Comparison of ENCODE assay signal across 13 cellular contexts in the genomic region with DNA sequence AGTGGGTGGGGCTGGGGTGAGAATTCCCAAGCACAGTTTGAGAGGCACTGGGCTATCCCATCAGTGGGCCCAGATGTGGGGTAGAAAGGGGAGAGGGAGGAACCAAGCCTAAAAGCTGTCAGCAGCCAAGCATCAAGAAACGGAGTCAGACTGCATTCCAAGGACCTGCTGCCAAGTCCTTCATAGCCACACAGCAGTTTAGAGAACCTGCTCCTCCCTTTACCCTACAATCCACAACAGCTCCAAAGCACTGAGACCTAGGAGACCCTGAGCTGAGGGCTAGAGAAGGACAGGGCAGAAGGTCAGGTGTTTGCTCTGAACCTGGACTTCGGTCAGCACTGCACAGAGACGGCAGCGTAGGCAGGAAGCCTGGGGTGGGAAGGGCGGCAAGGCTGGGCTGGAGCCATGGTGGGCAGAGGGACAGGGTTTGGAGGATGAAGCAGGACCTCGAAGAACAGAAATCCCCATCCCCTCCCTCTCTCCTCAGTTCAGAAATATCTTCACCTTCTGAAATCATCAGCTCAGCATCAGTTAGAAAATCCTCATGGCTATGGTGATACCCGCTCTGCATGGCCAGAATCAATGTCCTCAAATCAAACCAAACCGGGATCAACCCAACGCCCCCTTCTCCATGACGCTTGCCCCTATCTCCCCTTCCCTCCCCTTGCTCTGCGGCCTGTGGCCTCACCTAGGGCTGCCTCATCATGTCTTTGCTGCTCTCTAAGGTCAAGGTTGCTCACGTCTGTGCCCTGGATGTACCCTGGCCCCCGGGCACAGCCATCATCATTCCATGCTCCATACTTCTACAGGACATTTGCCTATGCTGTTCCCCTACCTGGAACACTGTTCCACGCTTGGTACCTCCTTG. TPM values are rescaled to one million over a fixed set of nuclear protein-coding genes. Genes with fewer than 3 reads are reported as not detected.
DNase-seq lines count a peak whose midpoint lies in the region; ATAC-seq and TF ChIP-seq lines count a peak whose summit lies in the region.
"Had no signal": no experiment of that assay in that cellular context is flagged by ENCODE, and none has a peak within 500 bp of the region (broad histone marks: within the 10 kb centered on the region; RNA-seq: fewer than 3 reads in every experiment).

No MANE protein-coding gene starts in this region.

- H3K36me3 ChIP-seq in liver (ENCODE audit: control insufficient read depth in 4 of 4, insufficient read depth in 3 of 4, low read depth in 1 of 4, low read length in 3 of 4) = no peaks in the 10 kb centered on the region
- H3K36me3 ChIP-seq: BE2C, SJSA1 had no signal

- 55% methylated on average over 14 of the region's 14 CpGs for WGBS in liver

- H3K27me3 ChIP-seq in liver (ENCODE audit: control insufficient read depth in 4 of 4, insufficient read depth in 4 of 4, low read length in 3 of 4) = no peaks in the 10 kb centered on the region
- H3K27me3 ChIP-seq: BE2C, SJSA1 had no signal

- H3K27ac Mint-ChIP-seq in stimulated activated naive CD8-positive, alpha-beta T cell treated with anti-CD3 and anti-CD28 coated beads, Interleukin-15, Interleukin-2, amounts not matched to agents 100 ng/mL and 50 ng/mL, for 24 hours = peak overlapping the region; percentile 24
- H3K27ac Mint-ChIP-seq in progenitor cell of endocrine pancreas = peak overlapping the region; percentile 59

- H3K36me3 Mint-ChIP-seq in stimulated activated naive CD8-positive, alpha-beta T cell treated with anti-CD3 and anti-CD28 coated beads, Interleukin-15, Interleukin-2, amounts not matched to agents 100 ng/mL and 50 ng/mL, for 24 hours (ENCODE audit: low read depth) = no peaks in the 10 kb centered on the region
- H3K36me3 Mint-ChIP-seq in progenitor cell of endocrine pancreas (ENCODE audit: insufficient read depth) = peaks cover 3% of the 10 kb centered on the region

- H3K27me3 Mint-ChIP-seq in stimulated activated naive CD8-positive, alpha-beta T cell treated with anti-CD3 and anti-CD28 coated beads, Interleukin-15, Interleukin-2, amounts not matched to agents 100 ng/mL and 50 ng/mL, for 24 hours = peaks cover 14% of the 10 kb centered on the region
- no peaks in the 10 kb centered on the region for H3K27me3 Mint-ChIP-seq in progenitor cell of endocrine pancreas

- no peaks in the 10 kb centered on the region for H3K4me1 Mint-ChIP-seq in stimulated activated naive CD8-positive, alpha-beta T cell treated with anti-CD3 and anti-CD28 coated beads, Interleukin-15, Interleukin-2, amounts not matched to agents 100 ng/mL and 50 ng/mL, for 24 hours (ENCODE audit: low read depth)
- H3K4me1 Mint-ChIP-seq in progenitor cell of endocrine pancreas (ENCODE audit: low read depth) = no peaks in the 10 kb centered on the region

- H3K4me3 ChIP-seq in liver (ENCODE audit: low read depth in 1 of 3, low read length in 3 of 3) = no peak overlapping the region
- H3K4me3 ChIP-seq: SJSA1 had no signal

- H3K4me3 Mint-ChIP-seq in stimulated activated naive CD8-positive, alpha-beta T cell treated with anti-CD3 and anti-CD28 coated beads, Interleukin-15, Interleukin-2, amounts not matched to agents 100 ng/mL and 50 ng/mL, for 24 hours = no peak overlapping the region
- no peak overlapping the region for H3K4me3 Mint-ChIP-seq in progenitor cell of endocrine pancreas (ENCODE audit: low read depth)

- peaks cover 6 to 17% (median 16%) of the 10 kb centered on the region in 4 donors for H3K4me1 ChIP-seq in liver (ENCODE audit: control insufficient read depth in 4 of 4, insufficient read depth in 4 of 4, low read length in 3 of 4)
- H3K4me1 ChIP-seq: BE2C, SJSA1 had no signal

- peaks cover 0 to 5% (median 2%) of the 10 kb centered on the region in 4 donors for H3K9me3 ChIP-seq in liver (ENCODE audit: control insufficient read depth in 4 of 4, low read length in 3 of 4)
- H3K9me3 ChIP-seq: BE2C, SJSA1 had no signal

- peak in 1 of 2 donors; percentile 34 for TF ChIP-seq RAD21 in liver (IDR thresholded peaks at IDR 0.05)

- H3K9me3 Mint-ChIP-seq in stimulated activated naive CD8-positive, alpha-beta T cell treated with anti-CD3 and anti-CD28 coated beads, Interleukin-15, Interleukin-2, amounts not matched to agents 100 ng/mL and 50 ng/mL, for 24 hours = no peaks in the 10 kb centered on the region
- H3K9me3 Mint-ChIP-seq in progenitor cell of endocrine pancreas (ENCODE audit: low read depth) = peaks cover 23% of the 10 kb centered on the region

- DNase-seq in stimulated activated naive CD8-positive, alpha-beta T cell treated with anti-CD3 and anti-CD28 coated beads, Interleukin-15, Interleukin-2, amounts not matched to agents 100 U/mL and 50 U/mL, for 24 hours = no peak
- DNase-seq in progenitor cell of endocrine pancreas (ENCODE audit: low spot score, unreplicated experiment) = no peak
- DNase-seq: BE2C, GDM1, Karpas-422 had no signal

- no peak for ATAC-seq in stimulated activated naive CD8-positive, alpha-beta T cell treated with anti-CD3 and anti-CD28 coated beads, Interleukin-15, Interleukin-2, amounts not matched to agents 100 U/mL and 50 U/mL, for 24 hours
- ATAC-seq in GM21423 (IDR thresholded peaks at IDR 0.05; ENCODE audit: unreplicated experiment) (no peak), GM21529 (IDR thresholded peaks at IDR 0.05; ENCODE audit: unreplicated experiment) (no peak), HG03045 (IDR thresholded peaks at IDR 0.05; ENCODE audit: unreplicated experiment) (no peak)

- TF ChIP-seq CTCF in liver (IDR thresholded peaks at IDR 0.05; ENCODE audit: low read depth, low read length, missing input control) = no peak
- no peak for TF ChIP-seq CTCF in progenitor cell of endocrine pancreas (IDR thresholded peaks at IDR 0.05; ENCODE audit: unreplicated experiment)

- H3K9ac ChIP-seq in liver (ENCODE audit: low read depth in 1 of 2, low read length in 2 of 2) = no peak overlapping the region

- no peak overlapping the region for H3K27ac ChIP-seq in liver (ENCODE audit: low read depth in 1 of 2, low read length in 2 of 2)
- H3K27ac ChIP-seq: SJSA1 had no signal

TF ChIP-seq in liver, 16 proteins besides CTCF, POLR2A, EP300 and RAD21:
- TF ChIP-seq HNF4A (conservative IDR thresholded peaks at IDR 0.05) (peak; percentile 76 to 86), NR2F2 (IDR thresholded peaks at IDR 0.05) (no peak), RXRA (IDR thresholded peaks at IDR 0.05) (peak; percentile 29 to 47), SP1 (IDR thresholded peaks at IDR 0.05) (peak; percentile 38)

RNA-seq across cellular contexts. Expression of a gene that starts 12.9 kb away (rescaled TPM):
- total RNA-seq in liver (100 to 1,000 TPM in 1 of 2 donors, 10 to 100 TPM in 1; 50.5 to 150 TPM), progenitor cell of endocrine pancreas (5.9 and 7.3 TPM in 2 replicates)
- 10 to 100 TPM; 67.6 to 80.3 TPM for polyA plus RNA-seq in liver
- total RNA-seq: A673, M059J, SJSA1 had no signal

RNA-seq across cellular contexts. Expression of a gene that starts 32.9 kb away (rescaled TPM):
- 100 to 1,000 TPM in 1 of 2 donors, 10 to 100 TPM in 1; 45.7 to 250 TPM for total RNA-seq in liver
- 100 to 1,000 TPM in 1 of 2 donors, 10 to 100 TPM in 1; 37.0 to 122 TPM for polyA plus RNA-seq in liver
- 37.7 and 39.5 TPM in 2 replicates for total RNA-seq in progenitor cell of endocrine pancreas
- total RNA-seq: A673 had no signal

RNA-seq across cellular contexts. Expression of a gene that starts 39.1 kb away (rescaled TPM):
- total RNA-seq in liver = not detected
- under 1 TPM in 1 of 2 donors, not detected in 1; 0.28 TPM for polyA plus RNA-seq in liver
- not detected in 2 replicates for total RNA-seq in progenitor cell of endocrine pancreas
- total RNA-seq: A673, M059J, SJSA1 had no signal
